ENCODE assay signal across 8 cellular contexts in the genomic region with DNA sequence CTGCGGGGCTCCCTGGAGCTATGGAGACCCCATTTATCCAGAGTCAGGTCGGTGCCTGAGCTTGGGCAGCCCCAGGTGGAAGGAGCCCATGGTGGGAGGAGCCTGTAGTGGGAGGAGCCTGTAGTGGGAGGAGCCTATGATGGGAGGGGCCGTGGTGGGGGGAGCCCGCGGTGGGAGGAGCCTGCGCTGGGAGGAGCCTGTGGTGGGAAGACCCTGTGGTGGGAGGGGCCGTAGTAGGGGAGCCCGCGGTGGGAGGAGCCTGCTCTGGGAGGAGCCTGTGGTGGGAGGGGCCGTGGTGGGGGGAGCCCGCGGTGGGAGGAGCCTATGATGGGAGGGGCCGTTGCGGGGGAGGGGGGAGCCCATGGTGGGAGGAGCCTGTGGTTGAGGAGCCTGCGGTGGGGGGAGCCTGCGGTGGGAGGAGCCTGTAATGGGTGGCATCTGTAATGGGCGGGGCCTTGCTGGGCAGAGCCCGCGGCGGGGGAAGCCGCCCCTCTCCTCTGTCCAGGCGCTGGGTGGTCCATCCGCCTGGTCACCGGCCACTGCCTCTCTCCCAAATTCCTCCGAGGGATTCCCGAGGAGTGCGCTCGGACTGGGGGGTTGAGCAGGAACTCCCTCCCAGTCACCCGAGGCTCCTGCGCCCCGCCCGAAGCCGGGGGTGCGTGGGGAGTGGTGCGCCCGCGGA. TPM values are rescaled to one million over a fixed set of nuclear protein-coding genes. Genes with fewer than 3 reads are reported as not detected.
DNase-seq lines count a peak whose midpoint lies in the region; ATAC-seq and TF ChIP-seq lines count a peak whose summit lies in the region.

No MANE protein-coding gene starts in this region.

- H3K4me3 ChIP-seq in dorsolateral prefrontal cortex (peak overlapping the region; percentile 4 to 67 (median 49)), lung (peak overlapping the region; percentile 33)

- 3 to 5% methylated on average over 20 to 37 of the region's 37 CpGs for WGBS in lung, 2 donors

- H3K36me3 ChIP-seq in ES-I3 (ENCODE audit: insufficient read depth, low read length) (no peaks in the 10 kb centered on the region), lung (ENCODE audit: control insufficient read depth in 2 of 2, insufficient read depth in 2 of 2, low read length in 2 of 2) (peaks cover 0 to 4% of the 10 kb centered on the region in 2 donors)

- TF ChIP-seq CTCF in dorsolateral prefrontal cortex (IDR thresholded peaks at IDR 0.05 in 54 of 56, conservative IDR thresholded peaks at IDR 0.05 in 2 of 56; ENCODE audit: low read depth in 1 of 56, partially characterized antibody in 56 of 56) = no peak
- no peak for TF ChIP-seq CTCF in lung (IDR thresholded peaks at IDR 0.05; ENCODE audit: control extremely low read depth, extremely low read depth)

- peaks cover 16% of the 10 kb centered on the region; the same call in 1 of the 2 replicates for H3K4me1 ChIP-seq in ES-I3 (ENCODE audit: insufficient read depth, low read length)
- no peaks in the 10 kb centered on the region for H3K4me1 ChIP-seq in lung (ENCODE audit: control insufficient read depth in 2 of 2, insufficient read depth in 2 of 2, low read length in 2 of 2)

- H3K27ac ChIP-seq in dorsolateral prefrontal cortex = peak overlapping the region in 3 of 59 donors; percentile 36 to 51 (median 46)
- H3K27ac ChIP-seq in lung (ENCODE audit: low read depth in 1 of 2, low read length in 1 of 2) = no peak overlapping the region

- ATAC-seq in HG02571 (IDR thresholded peaks at IDR 0.05; ENCODE audit: unreplicated experiment) = peak; percentile 29
- ATAC-seq in lung (ENCODE audit: insufficient read depth, low FRiP score) = peak; percentile 86
- ATAC-seq in GM18517 (IDR thresholded peaks at IDR 0.05; ENCODE audit: unreplicated experiment) = no peak

- DNase-seq in NCI-H226 = peak; percentile 63
- DNase-seq in activated CD4-positive, alpha-beta T cell treated with anti-CD3 and anti-CD28 coated beads, Interleukin-2, amount 50 U/mL, for 1 hour = peak; percentile 96
- DNase-seq in dorsolateral prefrontal cortex = no peak
- DNase-seq in lung (ENCODE audit: low spot score) = peak; percentile 87
- DNase-seq in stimulated activated CD8-positive, alpha-beta memory T cell treated with anti-CD3 and anti-CD28 coated beads, Interleukin-15, amount 100 ng/mL, for 1 hour (ENCODE audit: low read depth) = peak; percentile 79

- H3K9ac ChIP-seq in ES-I3 (ENCODE audit: low read depth, low read length) = peak overlapping the region; percentile 90; the same call in 1 of the 2 replicates

- peaks cover 0 to 24% (median 4%) of the 10 kb centered on the region in 45 donors for H3K27me3 ChIP-seq in dorsolateral prefrontal cortex
- no peaks in the 10 kb centered on the region for H3K27me3 ChIP-seq in lung (ENCODE audit: control insufficient read depth, insufficient read depth)

- no peaks in the 10 kb centered on the region for H3K9me3 ChIP-seq in ES-I3 (ENCODE audit: control insufficient read depth, insufficient read depth, low read length)
- H3K9me3 ChIP-seq in lung (ENCODE audit: control insufficient read depth in 2 of 2, insufficient read depth in 1 of 2, low read length in 1 of 2) = no peaks in the 10 kb centered on the region

- intact Hi-C loops in dorsolateral prefrontal cortex (cut with DNase I) = no loop called here

RNA-seq across cellular contexts. Expression of a gene that starts 0.6 kb away (rescaled TPM):
- total RNA-seq in dorsolateral prefrontal cortex (1 to 10 TPM in 3 of 120 experiments, under 1 TPM in 50, not detected in 67; 0.13 to 2.1 (median 0.39) TPM), lung (1 to 10 TPM; 2.6 to 3.2 TPM)
- polyA plus RNA-seq in lung = 1 to 10 TPM; 1.0 to 2.0 TPM

RNA-seq across cellular contexts. Expression of a gene that starts 5.8 kb away (rescaled TPM):
- not detected for total RNA-seq in dorsolateral prefrontal cortex
- not detected for total RNA-seq in lung
- polyA plus RNA-seq in lung = under 1 TPM in 1 of 2 donors, not detected in 1; 0.06 TPM

RNA-seq across cellular contexts. Expression of a gene that starts 16.2 kb away (rescaled TPM):
- total RNA-seq in dorsolateral prefrontal cortex (under 1 TPM in 66 of 120 experiments, not detected in 54; 0.13 to 0.64 (median 0.24) TPM), lung (1 to 10 TPM in 1 of 2 donors, under 1 TPM in 1; 0.34 to 5.1 TPM)
- polyA plus RNA-seq in lung = 1 to 10 TPM; 3.1 to 4.3 TPM

RNA-seq across cellular contexts. Expression of a gene that starts 20.6 kb away (rescaled TPM):
- total RNA-seq in dorsolateral prefrontal cortex (10 to 100 TPM in 39 of 120 experiments, 1 to 10 TPM in 81; 3.1 to 36.9 (median 8.3) TPM), lung (10 to 100 TPM; 24.4 to 47.2 TPM)
- 10 to 100 TPM in 1 of 2 donors, 1 to 10 TPM in 1; 9.0 to 26.4 TPM for polyA plus RNA-seq in lung

RNA-seq across cellular contexts. Expression of a gene that starts 32.8 kb away (rescaled TPM):
- total RNA-seq in dorsolateral prefrontal cortex (100 to 1,000 TPM in 110 of 120 experiments, 10 to 100 TPM in 10; 80.2 to 340 (median 148) TPM), lung (100 to 1,000 TPM in 1 of 2 donors, 10 to 100 TPM in 1; 36.9 to 545 TPM)
- 100 to 1,000 TPM; 409 to 540 TPM for polyA plus RNA-seq in lung

Comparison
In these comparisons a context has a peak if more than half of its experiments do, and no peak if none do; other contexts are left out.
1. DNase-seq: peak in NCI-H226 (single experiment), activated CD4-positive, alpha-beta T cell treated with anti-CD3 and anti-CD28 coated beads, Interleukin-2, amount 50 U/mL, for 1 hour (single experiment), lung (single experiment) and stimulated activated CD8-positive, alpha-beta memory T cell treated with anti-CD3 and anti-CD28 coated beads, Interleukin-15, amount 100 ng/mL, for 1 hour (single experiment); none in dorsolateral prefrontal cortex (0 of 10).